In the genomic region with DNA sequence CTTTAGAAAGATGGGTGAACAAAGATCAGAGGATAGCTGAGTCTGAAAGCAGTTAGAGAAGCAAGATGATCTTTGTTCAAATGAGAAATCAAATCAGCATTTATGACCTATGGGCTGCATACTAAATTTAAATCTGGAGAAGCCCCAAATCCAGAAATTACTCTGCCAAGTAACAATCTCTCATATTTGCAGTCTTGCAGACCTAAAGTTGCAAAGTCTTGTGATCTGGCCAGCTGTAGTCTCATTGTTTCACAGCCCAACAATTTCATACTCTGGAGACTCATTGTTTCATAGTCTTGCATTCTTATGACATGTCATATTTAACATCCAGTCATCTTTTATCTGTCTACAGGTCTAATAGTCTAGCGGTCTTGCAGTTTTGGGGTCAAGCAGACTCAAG, we compare ENCODE assay signal across 24 cellular contexts.
"Had no signal": no experiment of that assay in that cellular context is flagged by ENCODE, and none has a peak within 500 bp of the region (broad histone marks: within the 10 kb centered on the region; RNA-seq: fewer than 3 reads in every experiment).

No MANE protein-coding gene starts in this region.

- H3K4me3 ChIP-seq: dorsolateral prefrontal cortex, gastroesophageal sphincter, heart left ventricle, hepatocyte, lung, neural progenitor cell, psoas muscle, sigmoid colon, stomach, thyroid gland, vagina had no signal

- H3K27me3 ChIP-seq: dorsolateral prefrontal cortex, foreskin keratinocyte, gastroesophageal sphincter, heart left ventricle, hepatocyte, neural progenitor cell, sigmoid colon, stomach, thyroid gland, vagina had no signal

- ATAC-seq: foreskin keratinocyte; gastroesophageal sphincter; heart left ventricle; left lobe of liver; natural killer cell treated with Interleukin-12 subunit alpha and Interleukin-12 subunit beta and Interleukin-15 and Interleukin-18, amount 100 ng/mL, for 72 hours; psoas muscle; right cardiac atrium; stimulated activated effector memory CD8-positive, alpha-beta T cell treated with anti-CD3 and anti-CD28 coated beads, Interleukin-12 subunit alpha, Interleukin-12 subunit beta, amount 100 ng/mL, for 72 hours had no signal

- DNase-seq: dorsolateral prefrontal cortex; effector CD4-positive, alpha-beta T cell; foreskin keratinocyte; heart left ventricle; kidney; midbrain; posterior cingulate gyrus; psoas muscle; right cardiac atrium; sigmoid colon; stimulated activated CD4-positive, alpha-beta T cell treated with anti-CD3 and anti-CD28 coated beads, Interleukin-2, amount 100 ng/mL, for 24 hours; stimulated activated CD4-positive, alpha-beta T cell treated with anti-CD3 and anti-CD28 coated beads, Interleukin-4, amount 100 ng/mL, for 24 hours; stimulated activated naive CD4-positive, alpha-beta T cell treated with Interleukin-2 at 50 U/mL for 16 hours; stomach; thyroid gland; trophoblast cell had no signal

- H3K4me1 ChIP-seq: foreskin keratinocyte, heart left ventricle, neural progenitor cell, psoas muscle, sigmoid colon, stomach, thyroid gland, vagina had no signal

- H3K27ac ChIP-seq: dorsolateral prefrontal cortex, foreskin keratinocyte, gastroesophageal sphincter, heart left ventricle, hepatocyte, neural progenitor cell, psoas muscle, sigmoid colon, stomach, thyroid gland, vagina had no signal

- H3K36me3 ChIP-seq: gastroesophageal sphincter, heart left ventricle, neural progenitor cell, sigmoid colon, stomach, thyroid gland, vagina had no signal

- H3K9me3 ChIP-seq: gastroesophageal sphincter, psoas muscle, sigmoid colon, thyroid gland, vagina had no signal
